Comparison of ENCODE assay signal across 1 cellular context in the genomic region with DNA sequence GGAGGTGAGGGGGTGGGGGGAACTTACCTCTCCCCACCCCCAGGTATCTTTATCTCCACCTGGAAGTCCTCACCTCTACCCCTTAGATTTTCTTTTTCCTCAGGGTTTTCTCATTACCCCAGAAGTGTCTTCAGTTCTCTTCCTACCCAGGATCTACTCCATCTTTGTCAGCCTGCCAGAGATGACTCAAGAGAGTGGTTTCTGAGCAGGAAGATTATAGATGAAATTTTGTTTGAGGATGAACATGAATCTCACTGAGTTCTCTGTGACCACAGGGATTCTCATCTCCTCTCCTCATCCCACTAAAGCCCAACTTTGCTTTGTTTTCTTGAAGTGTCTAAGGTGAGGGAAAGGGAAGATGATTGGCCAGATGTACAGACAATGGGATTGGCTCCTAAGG.
TF ChIP-seq lines count a peak whose summit lies in the region.

No MANE protein-coding gene starts in this region.

TF ChIP-seq in K562, 482 proteins besides CTCF, POLR2A, EP300 and RAD21:
- TF ChIP-seq FOSL1 (tag; conservative IDR thresholded peaks at IDR 0.05), result 0 out of 2 replicates have a peak, but pooled peaks have one; percentile 23
- TF ChIP-seq ZNF124 (CRISPR knock-in tag; IDR thresholded peaks at IDR 0.05), result no peak
